Comparison of ENCODE assay signal across 8 cellular contexts in genomic region chr16:74606521-74607309, GRCh38. TPM values are rescaled to one million over a fixed set of nuclear protein-coding genes. Genes with fewer than 3 reads are reported as not detected.
DNase-seq lines count a peak whose midpoint lies in the region; ATAC-seq and TF ChIP-seq lines count a peak whose summit lies in the region.

Gene GLG1, minus strand, starts transcription at chr16:74607114. Its CDS starts 20 bp downstream, at chr16:74607094.

- peak; percentile 81 for DNase-seq in DMS153 treated with DMSO at 0.1 percent for 48 hours (lab: John Stamatoyannopoulos, UW; ENCODE audit: unreplicated experiment)
- peak; percentile 89 for DNase-seq in IMR-90
- DNase-seq in Peyer's patch, result peak; percentile 90 to 96 (median 96)
- DNase-seq in activated T-helper 1 cell treated with Interleukin-2 at 50 U/mL for 16 hours (ENCODE audit: low read depth), result peak; percentile 86
- DNase-seq in esophagus squamous epithelium (lab: John Stamatoyannopoulos, UW), result peak; percentile 59
- DNase-seq in naive B cell, result peak; percentile 91
- peak; percentile 85 to 94 for DNase-seq in stimulated activated effector memory CD8-positive, alpha-beta T cell treated with anti-CD3 and anti-CD28 coated beads, Interleukin-12 subunit alpha, Interleukin-12 subunit beta, amount 100 ng/mL, for 72 hours (ENCODE audit: low spot score in 2 of 2)

- intact Hi-C loops in IMR-90 (cut with micrococcal nuclease), result loop anchor here (5.0 kb wide), 1 partner anchor 124 kb away; no protein-coding TSS in a partner anchor
- intact Hi-C loops in esophagus squamous epithelium (cut with DNase I), result no loop called here

- H3K56ac ChIP-seq in IMR-90 (ENCODE audit: extremely low read depth, insufficient read depth, low read length), result peak within 1 kb of the TSS; percentile 72

- peak within 1 kb of the TSS; percentile 93 for H3K4ac ChIP-seq in IMR-90 (ENCODE audit: low read depth, low read length)

- H3K36me3 ChIP-seq in IMR-90 (ENCODE audit: control insufficient read depth, insufficient read depth, low read length), result no peaks in the 10 kb centered on the region
- no peaks in the 10 kb centered on the region for H3K36me3 ChIP-seq in Peyer's patch
- H3K36me3 ChIP-seq in esophagus squamous epithelium, result no peaks in the 10 kb centered on the region

- no peak; the same call in 1 of the 2 replicates for TF ChIP-seq RAD21 in IMR-90 (IDR thresholded peaks at IDR 0.05; ENCODE audit: low read length)

- peak within 1 kb of the TSS; percentile 84 for H2BK120ac ChIP-seq in IMR-90 (ENCODE audit: low read depth, low read length)

- peak within 1 kb of the TSS; percentile 96 for H3K23ac ChIP-seq in IMR-90 (ENCODE audit: low read depth, low read length)

- TF ChIP-seq CTCF in IMR-90 (conservative IDR thresholded peaks at IDR 0.05; ENCODE audit: low read depth, low read length), result no peak
- no peak for TF ChIP-seq CTCF in Peyer's patch (IDR thresholded peaks at IDR 0.05)
- no peak for TF ChIP-seq CTCF in esophagus squamous epithelium (IDR thresholded peaks at IDR 0.05)

- no peaks in the 10 kb centered on the region for H3K36me3 Mint-ChIP-seq in naive B cell
- H3K36me3 Mint-ChIP-seq in stimulated activated effector memory CD8-positive, alpha-beta T cell treated with anti-CD3 and anti-CD28 coated beads, Interleukin-12 subunit alpha, Interleukin-12 subunit beta, amount 100 ng/mL, for 72 hours, result peaks cover 20% of the 10 kb centered on the region

- H3K9ac ChIP-seq in IMR-90 (ENCODE audit: low read depth, low read length), result peak within 1 kb of the TSS; percentile 94

- peaks cover under 1 to 32% of the 10 kb centered on the region in 2 experiments; a peak in 3 of 4 replicates for H3K79me1 ChIP-seq in IMR-90 (ENCODE audit: low read depth in 1 of 2, low read length in 2 of 2)

- POLR2A ChIA-PET in IMR-90 (lab: Charles Lee; ENCODE audit: unreplicated experiment), result interaction anchor here (0.6 kb wide), 1 partner anchor 96 kb away, joined by 5 read pairs; no protein-coding TSS in a partner anchor

- H3K4me1 Mint-ChIP-seq in naive B cell, result peaks cover 34 to 51% (median 46%) of the 10 kb centered on the region in 3 donors
- peaks cover 44% of the 10 kb centered on the region for H3K4me1 Mint-ChIP-seq in stimulated activated effector memory CD8-positive, alpha-beta T cell treated with anti-CD3 and anti-CD28 coated beads, Interleukin-12 subunit alpha, Interleukin-12 subunit beta, amount 100 ng/mL, for 72 hours

- peak within 1 kb of the TSS; percentile 91 to 97 (median 94) for H3K4me3 Mint-ChIP-seq in naive B cell
- H3K4me3 Mint-ChIP-seq in stimulated activated effector memory CD8-positive, alpha-beta T cell treated with anti-CD3 and anti-CD28 coated beads, Interleukin-12 subunit alpha, Interleukin-12 subunit beta, amount 100 ng/mL, for 72 hours, result peak within 1 kb of the TSS; percentile 91

- H3K27me3 ChIP-seq in IMR-90 (ENCODE audit: control insufficient read depth, insufficient read depth, low read length), result no peaks in the 10 kb centered on the region
- H3K27me3 ChIP-seq in Peyer's patch, result no peaks in the 10 kb centered on the region
- no peaks in the 10 kb centered on the region for H3K27me3 ChIP-seq in esophagus squamous epithelium

- no peaks in the 10 kb centered on the region for H3K27me3 Mint-ChIP-seq in naive B cell

- H3K9me3 Mint-ChIP-seq in naive B cell, result no peaks in the 10 kb centered on the region
- H3K9me3 Mint-ChIP-seq in stimulated activated effector memory CD8-positive, alpha-beta T cell treated with anti-CD3 and anti-CD28 coated beads, Interleukin-12 subunit alpha, Interleukin-12 subunit beta, amount 100 ng/mL, for 72 hours, result no peaks in the 10 kb centered on the region

- H3K4me1 ChIP-seq in IMR-90 (ENCODE audit: control insufficient read depth, insufficient read depth, low read length) (peaks cover 13% of the 10 kb centered on the region), Peyer's patch (peaks cover 0 to 45% (median 6%) of the 10 kb centered on the region in 4 donors), esophagus squamous epithelium (peaks cover 11 to 54% (median 32%) of the 10 kb centered on the region in 3 donors)

- peak; percentile 97 for TF ChIP-seq POLR2A in IMR-90 (IDR thresholded peaks at IDR 0.05; ENCODE audit: low read depth, low read length)
- TF ChIP-seq POLR2A in Peyer's patch (IDR thresholded peaks at IDR 0.05), result peak; percentile 88 to 93
- peak in 2 of 4 donors; percentile 87 to 88 for TF ChIP-seq POLR2A in esophagus squamous epithelium (IDR thresholded peaks at IDR 0.05)

- H3K4me3 ChIP-seq in IMR-90 (ENCODE audit: insufficient read depth, low read depth, low read length), result peak within 1 kb of the TSS; percentile 83
- H3K4me3 ChIP-seq in Peyer's patch, result peak within 1 kb of the TSS; percentile 68 to 98 (median 96)
- H3K4me3 ChIP-seq in esophagus squamous epithelium, result peak within 1 kb of the TSS; percentile 80 to 93 (median 88)

- peaks cover 11% of the 10 kb centered on the region for H3K9me1 ChIP-seq in IMR-90 (ENCODE audit: insufficient read depth, low read length)

- H2AK5ac ChIP-seq in IMR-90 (ENCODE audit: low read depth, low read length), result peak within 1 kb of the TSS; percentile 90

- peak within 1 kb of the TSS; percentile 81 for H2BK20ac ChIP-seq in IMR-90 (ENCODE audit: low read depth, low read length)

- BruUV-seq in IMR-90 (replicated peaks; lab: Mats Ljungman, UMichigan), result TSS peak; percentile 72

- dilution Hi-C loops in IMR-90 (cut with HindIII; ENCODE audit: low sequenced_read_pairs, unreplicated experiment), result no loop called here

- peak within 1 kb of the TSS; percentile 74 for H3K18ac ChIP-seq in IMR-90 (ENCODE audit: low read depth, low read length)

- H3K27ac ChIP-seq in IMR-90 (ENCODE audit: insufficient read depth, low read length) (peak within 1 kb of the TSS; percentile 96), Peyer's patch (peak within 1 kb of the TSS; percentile 88 to 97 (median 96)), esophagus squamous epithelium (peak within 1 kb of the TSS; percentile 94 to 96 (median 96))

- H3K9me3 ChIP-seq in IMR-90 (ENCODE audit: control insufficient read depth, insufficient read depth, low read length) (no peaks in the 10 kb centered on the region), Peyer's patch (no peaks in the 10 kb centered on the region), esophagus squamous epithelium (no peaks in the 10 kb centered on the region)

- CTCF ChIA-PET in IMR-90 (lab: Yijun Ruan, JAX), result interaction anchor here (1.1 kb wide), 1 partner anchor 16 kb away, joined by 3 read pairs; no protein-coding TSS in a partner anchor

- H4K91ac ChIP-seq in IMR-90 (ENCODE audit: insufficient read depth, low read depth, low read length), result peak within 1 kb of the TSS; percentile 86

- WGBS in IMR-90 (ENCODE audit: extremely low coverage in 2 of 2, insufficient read length in 1 of 2), 2 experiments, result 2% methylated on average over 31 of the region's 77 CpGs; no CpG with 5 or more reads in 1 of the 2 experiments
- 0 to 2% methylated on average over 9 to 16 of the region's 77 CpGs for WGBS in esophagus squamous epithelium, 2 donors

- peak within 1 kb of the TSS; percentile 82 to 95 for H4K8ac ChIP-seq in IMR-90 (ENCODE audit: low read depth in 2 of 2, low read length in 2 of 2)

- peak within 1 kb of the TSS; percentile 89 for H2BK5ac ChIP-seq in IMR-90 (ENCODE audit: low read depth, low read length, poor library complexity, severe bottlenecking)

- H4K5ac ChIP-seq in IMR-90 (ENCODE audit: low read depth, low read length), result peak within 1 kb of the TSS; percentile 79

- ATAC-seq in GM21529 (IDR thresholded peaks at IDR 0.05; ENCODE audit: unreplicated experiment) (peak; percentile 96), IMR-90 (ENCODE audit: low read depth) (peak; percentile 91), naive B cell (ENCODE audit: low read depth in 2 of 2) (peak; percentile 95)
- peak; percentile 97 for ATAC-seq in stimulated activated effector memory CD8-positive, alpha-beta T cell treated with anti-CD3 and anti-CD28 coated beads, Interleukin-12 subunit alpha, Interleukin-12 subunit beta, amount 100 ng/mL, for 72 hours

- H3K4me2 ChIP-seq in IMR-90 (ENCODE audit: low read depth, low read length), result peak within 1 kb of the TSS; percentile 97

- in situ Hi-C loops in IMR-90 (cut with MboI; ENCODE audit: low sequenced_read_pairs), result no loop called here

- peak within 1 kb of the TSS; percentile 86 to 98 (median 94) for H3K27ac Mint-ChIP-seq in naive B cell
- peak within 1 kb of the TSS; percentile 96 for H3K27ac Mint-ChIP-seq in stimulated activated effector memory CD8-positive, alpha-beta T cell treated with anti-CD3 and anti-CD28 coated beads, Interleukin-12 subunit alpha, Interleukin-12 subunit beta, amount 100 ng/mL, for 72 hours

- H2AK9ac ChIP-seq in IMR-90 (replicated peaks; ENCODE audit: low read depth, low read length, poor library complexity), result peak within 1 kb of the TSS; percentile 92

- H3K14ac ChIP-seq in IMR-90 (replicated peaks; ENCODE audit: low read depth, low read length), result peak within 1 kb of the TSS; percentile 98

- peak within 1 kb of the TSS; percentile 97 for H2AFZ ChIP-seq in IMR-90 (replicated peaks; ENCODE audit: low read length, poor library complexity)

- peak within 1 kb of the TSS; percentile 69; the same call in 2 of the 3 replicates for H2BK15ac ChIP-seq in IMR-90 (ENCODE audit: low read depth, low read length)

- peaks cover 36% of the 10 kb centered on the region; the same call in 1 of the 2 replicates for H4K20me1 ChIP-seq in IMR-90 (ENCODE audit: insufficient read depth, low read length)

TF ChIP-seq in IMR-90, 13 proteins besides CTCF, POLR2A, EP300 and RAD21:
- TF ChIP-seq MXI1 (IDR thresholded peaks at IDR 0.05; ENCODE audit: borderline replicate concordance, low read depth, low read length), result peak; percentile 64; the same call in 1 of the 2 replicates
- no peak for TF ChIP-seq RCOR1 (IDR thresholded peaks at IDR 0.05; ENCODE audit: insufficient replicate concordance, low read length)
- TF ChIP-seq MAZ (IDR thresholded peaks at IDR 0.05; ENCODE audit: borderline replicate concordance, low read depth, low read length), result peak; percentile 73; the same call in 1 of the 2 replicates

RNA-seq across cellular contexts. Expression of gene GLG1, which starts in this region (rescaled TPM):
- total RNA-seq in IMR-90 (2012; rRNA removed) (90.0 and 91.0 TPM in 2 replicates), Peyer's patch (100 to 1,000 TPM in 3 of 4 donors, 10 to 100 TPM in 1; 90.0 to 153 (median 113) TPM), esophagus squamous epithelium (10 to 100 TPM; 59.2 to 71.9 (median 60.8) TPM)
- polyA plus RNA-seq in IMR-90 (2012; rRNA removed) (93.1 and 107 TPM in 2 replicates), naive B cell (ENCODE audit: low read depth in 6 of 6) (100 to 1,000 TPM in 1 of 6 donors, 10 to 100 TPM in 5; 71.4 to 112 (median 94.1) TPM)
- polyA plus RNA-seq in IMR-90 (2012; cell fraction: cytosol; rRNA removed), result 51.2 and 73.5 TPM in 2 replicates
- polyA plus RNA-seq in IMR-90 (2012; cell fraction: nucleus; rRNA removed; ENCODE audit: low replicate concordance), result 46.2 and 115 TPM in 2 replicates

Comparison
In these comparisons a context has a peak if more than half of its experiments do, and no peak if none do; other contexts are left out.
1. Peak in every context shown above with its lines: DNase-seq, ATAC-seq, H3K4me3 ChIP-seq and H3K27ac ChIP-seq.